Comparison of ENCODE assay signal across 8 cellular contexts in the genomic region with DNA sequence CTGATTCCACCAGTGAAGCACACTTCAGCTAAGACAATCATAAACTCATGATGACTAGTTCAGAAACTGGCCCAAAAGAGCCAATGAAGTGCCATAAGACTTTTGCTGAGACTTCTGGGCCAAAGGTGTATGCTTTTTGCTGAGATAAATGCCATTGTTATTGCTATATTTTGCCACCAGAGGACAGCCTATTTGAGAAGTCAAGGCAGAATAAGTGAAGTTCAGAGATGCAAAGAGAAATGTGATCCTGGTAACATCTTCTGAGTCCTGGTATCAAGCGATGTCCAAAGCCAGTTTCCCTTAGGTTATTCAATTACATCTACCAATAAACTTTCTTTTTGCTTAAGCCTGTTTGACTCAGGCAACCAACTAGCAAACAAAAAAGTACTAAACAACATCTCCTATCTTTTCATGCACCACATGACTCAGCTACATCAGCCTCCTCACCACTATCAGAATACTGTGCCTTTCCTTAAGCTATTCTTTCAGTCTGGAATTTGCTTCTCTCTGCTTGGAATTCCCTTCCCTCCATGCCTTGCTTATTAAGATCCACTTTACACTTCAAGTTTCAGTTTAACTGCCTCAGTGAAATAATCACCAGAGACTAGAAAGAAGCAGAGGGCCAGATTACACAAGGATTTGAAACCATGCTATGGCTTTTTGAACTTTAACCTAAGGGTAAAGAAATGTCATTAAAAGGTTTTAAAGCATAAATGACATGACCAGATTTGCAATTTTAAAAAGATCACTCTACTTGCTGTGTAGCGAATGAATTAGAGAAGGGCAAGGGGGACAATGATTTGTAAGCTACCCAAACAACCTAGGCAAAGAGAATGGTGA. TPM values are rescaled to one million over a fixed set of nuclear protein-coding genes. Genes with fewer than 3 reads are reported as not detected.
DNase-seq lines count a peak whose midpoint lies in the region; ATAC-seq, FAIRE-seq and TF ChIP-seq lines count a peak whose summit lies in the region.

No MANE protein-coding gene starts in this region.

- H3K4me1 ChIP-seq in psoas muscle = peaks cover 5% of the 10 kb centered on the region

- no peak overlapping the region for H3K27ac Mint-ChIP-seq in glutamatergic neuron (ENCODE audit: unreplicated experiment)

- no peak for ATAC-seq in psoas muscle
- no peak for ATAC-seq in GM18502 (IDR thresholded peaks at IDR 0.05; ENCODE audit: poor library complexity, unreplicated experiment)

- no peak for TF ChIP-seq POLR2A in GM12891 (IDR thresholded peaks at IDR 0.05; ENCODE audit: low read depth, low read length)

- H3K9me3 Mint-ChIP-seq in glutamatergic neuron (ENCODE audit: unreplicated experiment) = peaks cover 2% of the 10 kb centered on the region

- no peaks in the 10 kb centered on the region for H3K9me3 ChIP-seq in psoas muscle

- no peak overlapping the region for H3K4me3 ChIP-seq in psoas muscle

- no peak overlapping the region for H3K27ac ChIP-seq in psoas muscle

- no peaks in the 10 kb centered on the region for H3K27me3 ChIP-seq in psoas muscle (ENCODE audit: insufficient read depth in 3 of 3, low read length in 2 of 3)

- peak; percentile 19 for DNase-seq in A172 (ENCODE audit: low spot score)
- peak; percentile 6 for DNase-seq in GM04504 (ENCODE audit: low read depth)
- peak; percentile 55 for DNase-seq in RKO (ENCODE audit: low spot score)
- DNase-seq in glutamatergic neuron = no peak
- no peak for DNase-seq in psoas muscle
- DNase-seq in germinal center (ENCODE audit: low spot score) = no peak
- no peak for DNase-seq in GM12891 (ENCODE audit: insufficient read length, low spot score)

- TF ChIP-seq CTCF in glutamatergic neuron (IDR thresholded peaks at IDR 0.05; ENCODE audit: partially characterized antibody, unreplicated experiment) (peak; percentile 56), psoas muscle (IDR thresholded peaks at IDR 0.05) (no peak)

- no peaks in the 10 kb centered on the region for H3K36me3 Mint-ChIP-seq in glutamatergic neuron (ENCODE audit: unreplicated experiment)

- peaks cover 2% of the 10 kb centered on the region for H3K27me3 Mint-ChIP-seq in glutamatergic neuron (ENCODE audit: unreplicated experiment)

- FAIRE-seq in GM12891 (lab: Jason Lieb, UNC) = no peak

- 71 to 90% (median 81%) methylated on average over 2 of the region's 2 CpGs for WGBS in psoas muscle, 3 donors

- no peaks in the 10 kb centered on the region for H3K4me1 Mint-ChIP-seq in glutamatergic neuron (ENCODE audit: low read depth, unreplicated experiment)

- no peaks in the 10 kb centered on the region for H3K36me3 ChIP-seq in psoas muscle (ENCODE audit: insufficient read depth in 1 of 2, low read depth in 1 of 2)

- no peak overlapping the region for H3K4me3 Mint-ChIP-seq in glutamatergic neuron (ENCODE audit: unreplicated experiment)

- intact Hi-C loops in psoas muscle (cut with DNase I) = no loop called here

TF ChIP-seq in GM12891, 5 proteins besides CTCF, POLR2A, EP300 and RAD21:
- TF ChIP-seq SPI1 (IDR thresholded peaks at IDR 0.05; ENCODE audit: low read depth, low read length) (no peak), TAF1 (IDR thresholded peaks at IDR 0.05; ENCODE audit: low read depth, low read length) (no peak)
TF ChIP-seq in GM12891: peak in this region for 0.

RNA-seq across cellular contexts. Expression of a gene that starts 14.0 kb away (rescaled TPM):
- total RNA-seq in A172 (2014; rRNA removed; shearing (Covaris generic)) = 19.0 and 26.4 TPM in 2 replicates
- total RNA-seq in glutamatergic neuron (ENCODE audit: unreplicated experiment) = 10.1 TPM
- 10 to 100 TPM; 10.2 to 18.8 (median 12.9) TPM for total RNA-seq in psoas muscle
- polyA plus RNA-seq in psoas muscle = 10 to 100 TPM in 1 of 3 donors, 1 to 10 TPM in 2; 8.8 to 23.3 (median 9.3) TPM
- polyA plus RNA-seq in GM12891 (2012; ENCODE audit: low read depth, missing spikeins) = 0.17 TPM

Comparison
In these comparisons a context has a peak if more than half of its experiments do, and no peak if none do; other contexts are left out.
1. DNase-seq: peak in A172 (single experiment), GM04504 (single experiment) and RKO (single experiment); none in glutamatergic neuron (single experiment), psoas muscle (0 of 2), germinal center (single experiment) and GM12891 (single experiment).